In genomic region chr3:124707667-124708066, GRCh38 we compare ENCODE assay signal across 14 cellular contexts. TPM values are rescaled to one million over a fixed set of nuclear protein-coding genes. Genes with fewer than 3 reads are reported as not detected.
DNase-seq lines count a peak whose midpoint lies in the region; ATAC-seq and TF ChIP-seq lines count a peak whose summit lies in the region.
"Had no signal": no experiment of that assay in that cellular context is flagged by ENCODE, and none has a peak within 500 bp of the region (broad histone marks: within the 10 kb centered on the region; RNA-seq: fewer than 3 reads in every experiment).

No MANE protein-coding gene starts in this region.

- H3K4me3 Mint-ChIP-seq in stimulated activated effector memory CD8-positive, alpha-beta T cell treated with anti-CD3 and anti-CD28 coated beads, Interleukin-12 subunit alpha, Interleukin-12 subunit beta, amount 100 ng/mL, for 72 hours, result no peak overlapping the region
- H3K4me3 Mint-ChIP-seq: activated B cell treated with CpG ODN at 0.5 μM for 24 hours; activated T-helper 1 cell treated with anti-CD3 and anti-CD28 coated beads, Interleukin-12 subunit alpha, Interleukin-12 subunit beta, Interleukin-2, Interleukin-4 antibody, amounts not matched to agents 30 ng/mL and 10 ng/mL and 1 ng/mL, durations not matched to agents 14 hours and 24 hours and 36 hours; central memory CD8-positive, alpha-beta T cell; memory B cell had no signal

- DNase-seq in AG10803 (ENCODE audit: low read depth), result peak; percentile 61
- DNase-seq in M059J (ENCODE audit: low read depth), result peak; percentile 63
- peak; percentile 82 for DNase-seq in choroid plexus epithelial cell (ENCODE audit: low read depth)
- no peak for DNase-seq in left lobe of liver (ENCODE audit: low spot score)
- DNase-seq in NCI-H2107 (lab: John Stamatoyannopoulos, UW), result no peak
- DNase-seq in stimulated activated effector memory CD8-positive, alpha-beta T cell treated with anti-CD3 and anti-CD28 coated beads, Interleukin-12 subunit alpha, Interleukin-12 subunit beta, amount 100 ng/mL, for 72 hours (ENCODE audit: low spot score in 2 of 2), result no peak
- DNase-seq: activated B cell treated with CpG ODN at 0.5 μM for 24 hours, sigmoid colon, tibial artery had no signal

- no peak overlapping the region for H3K27ac Mint-ChIP-seq in stimulated activated effector memory CD8-positive, alpha-beta T cell treated with anti-CD3 and anti-CD28 coated beads, Interleukin-12 subunit alpha, Interleukin-12 subunit beta, amount 100 ng/mL, for 72 hours
- H3K27ac Mint-ChIP-seq: activated B cell treated with CpG ODN at 0.5 μM for 24 hours; activated T-helper 1 cell treated with anti-CD3 and anti-CD28 coated beads, Interleukin-12 subunit alpha, Interleukin-12 subunit beta, Interleukin-2, Interleukin-4 antibody, amounts not matched to agents 30 ng/mL and 10 ng/mL and 1 ng/mL, durations not matched to agents 14 hours and 24 hours and 36 hours; memory B cell had no signal

- no peaks in the 10 kb centered on the region for H3K9me3 Mint-ChIP-seq in stimulated activated effector memory CD8-positive, alpha-beta T cell treated with anti-CD3 and anti-CD28 coated beads, Interleukin-12 subunit alpha, Interleukin-12 subunit beta, amount 100 ng/mL, for 72 hours
- H3K9me3 Mint-ChIP-seq: activated B cell treated with CpG ODN at 0.5 μM for 24 hours; activated T-helper 1 cell treated with anti-CD3 and anti-CD28 coated beads, Interleukin-12 subunit alpha, Interleukin-12 subunit beta, Interleukin-2, Interleukin-4 antibody, amounts not matched to agents 30 ng/mL and 10 ng/mL and 1 ng/mL, durations not matched to agents 14 hours and 24 hours and 36 hours; central memory CD8-positive, alpha-beta T cell had no signal

- TF ChIP-seq CTCF in AG10803 (conservative IDR thresholded peaks at IDR 0.05; ENCODE audit: low read length) (no peak), choroid plexus epithelial cell (conservative IDR thresholded peaks at IDR 0.05; ENCODE audit: low read depth, low read length) (no peak)

- H3K36me3 Mint-ChIP-seq in stimulated activated effector memory CD8-positive, alpha-beta T cell treated with anti-CD3 and anti-CD28 coated beads, Interleukin-12 subunit alpha, Interleukin-12 subunit beta, amount 100 ng/mL, for 72 hours, result no peaks in the 10 kb centered on the region

- ATAC-seq in left lobe of liver, result peak; percentile 52
- ATAC-seq in HG03521 (IDR thresholded peaks at IDR 0.05; ENCODE audit: unreplicated experiment), result no peak
- ATAC-seq in GM21529 (IDR thresholded peaks at IDR 0.05; ENCODE audit: unreplicated experiment), result no peak
- no peak for ATAC-seq in stimulated activated effector memory CD8-positive, alpha-beta T cell treated with anti-CD3 and anti-CD28 coated beads, Interleukin-12 subunit alpha, Interleukin-12 subunit beta, amount 100 ng/mL, for 72 hours

- H3K4me1 Mint-ChIP-seq in stimulated activated effector memory CD8-positive, alpha-beta T cell treated with anti-CD3 and anti-CD28 coated beads, Interleukin-12 subunit alpha, Interleukin-12 subunit beta, amount 100 ng/mL, for 72 hours, result no peaks in the 10 kb centered on the region
- H3K4me1 Mint-ChIP-seq: activated B cell treated with CpG ODN at 0.5 μM for 24 hours; central memory CD8-positive, alpha-beta T cell had no signal

- no peak overlapping the region for H3K4me3 ChIP-seq in AG10803 (ENCODE audit: low read length)
- no peak overlapping the region for H3K4me3 ChIP-seq in choroid plexus epithelial cell (ENCODE audit: low read depth, low read length)
- H3K4me3 ChIP-seq: sigmoid colon, tibial artery had no signal

RNA-seq across cellular contexts. Expression of gene UMPS, which starts 22.6 kb away (rescaled TPM):
- total RNA-seq in M059J (2014; rRNA removed; shearing (Covaris generic)), result 36.9 and 43.9 TPM in 2 replicates
- total RNA-seq in left lobe of liver, result 20.8 TPM

Comparison
In these comparisons a context has a peak if more than half of its experiments do, and no peak if none do; other contexts are left out.
1. DNase-seq: peak in AG10803 (single experiment), M059J (single experiment) and choroid plexus epithelial cell (single experiment); none in left lobe of liver (single experiment), NCI-H2107 (single experiment) and stimulated activated effector memory CD8-positive, alpha-beta T cell treated with anti-CD3 and anti-CD28 coated beads, Interleukin-12 subunit alpha, Interleukin-12 subunit beta, amount 100 ng/mL, for 72 hours (0 of 2).